ENCODE assay signal across 21 cellular contexts in the genomic region with DNA sequence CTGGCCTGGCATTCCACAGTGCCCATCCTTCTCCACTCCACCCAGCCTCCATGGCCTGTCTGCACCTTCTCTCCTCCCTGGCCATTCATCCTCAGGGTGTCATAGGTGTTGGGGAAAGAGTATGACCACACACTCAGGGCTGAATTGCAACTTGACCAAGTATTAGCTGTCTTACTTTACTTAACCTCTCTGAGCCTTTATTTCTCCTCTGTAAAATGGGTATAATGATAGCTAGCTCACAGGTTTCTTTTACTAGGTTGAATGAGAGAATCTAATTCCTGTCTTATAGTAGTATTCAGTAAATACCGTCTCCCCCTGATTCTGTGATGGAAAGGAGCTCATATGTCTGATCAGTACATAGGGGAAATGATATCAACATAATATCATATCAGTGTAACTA.
"Had no signal": no experiment of that assay in that cellular context is flagged by ENCODE, and none has a peak within 500 bp of the region (broad histone marks: within the 10 kb centered on the region; RNA-seq: fewer than 3 reads in every experiment).

No MANE protein-coding gene starts in this region.

- H3K9me3 Mint-ChIP-seq: IgD-negative memory B cell had no signal

- H3K36me3 ChIP-seq: SJCRH30 had no signal

- DNase-seq: KBM-7, MV-4-11, NCI-H1048, NCI-H1105, NCI-H1417, NCI-H1436 treated with DMSO at 0.1 percent for 48 hours, NCI-H1694 treated with DMSO at 0.1 percent for 48 hours, NCI-H1930, NCI-H2081 treated with DMSO at 0.1 percent for 48 hours, NCI-H2171, NCI-H226, NCI-H446, NCI-H510A, NCI-H524 treated with DMSO at 0.1 percent for 48 hours, NCI-H774, SHP77 treated with DMSO at 0.1 percent for 48 hours, SJCRH30 had no signal

- H3K9me3 ChIP-seq: SJCRH30 had no signal

- ATAC-seq: Panc1, Right ventricle myocardium inferior had no signal

- H3K27ac ChIP-seq: SJCRH30, SK-N-MC had no signal

- H3K36me3 Mint-ChIP-seq: IgD-negative memory B cell had no signal

- H3K4me3 Mint-ChIP-seq: IgD-negative memory B cell had no signal

- H3K27me3 Mint-ChIP-seq: IgD-negative memory B cell had no signal

- H3K4me3 ChIP-seq: SJCRH30, SK-N-MC had no signal

- H3K27me3 ChIP-seq: SJCRH30 had no signal
